ENCODE assay signal across 16 cellular contexts in genomic region chr2:200338692-200339091, GRCh38. TPM values are rescaled to one million over a fixed set of nuclear protein-coding genes. Genes with fewer than 3 reads are reported as not detected.
A peak's percentile ranks its signal among the peaks of the same experiment; 100 is the strongest.
DNase-seq lines count a peak whose midpoint lies in the region; ATAC-seq, FAIRE-seq and TF ChIP-seq lines count a peak whose summit lies in the region.
"Had no signal": no experiment of that assay in that cellular context is flagged by ENCODE, and none has a peak within 500 bp of the region (broad histone marks: within the 10 kb centered on the region; RNA-seq: fewer than 3 reads in every experiment).

No MANE protein-coding gene starts in this region.

- TF ChIP-seq CTCF in K562 (IDR thresholded peaks at IDR 0.05 in 2 of 3, conservative IDR thresholded peaks at IDR 0.05 in 1 of 3; ENCODE audit: insufficient read depth in 2 of 3, low read depth in 1 of 3, low read length in 3 of 3) (no peak), liver (IDR thresholded peaks at IDR 0.05; ENCODE audit: low read depth, low read length, missing input control) (no peak), spleen (IDR thresholded peaks at IDR 0.05 in 8 of 11, conservative IDR thresholded peaks at IDR 0.05 in 3 of 11) (no peak)

- H3K4me3 Mint-ChIP-seq in immature natural killer cell: no peak overlapping the region
- H3K4me3 Mint-ChIP-seq: activated CD4-positive, alpha-beta T cell treated with anti-CD3 and anti-CD28 coated beads, Interleukin-2, amount 10 ng/mL, durations not matched to agents 7 days and 5 days; activated T-helper 1 cell treated with anti-CD3 and anti-CD28 coated beads, Interleukin-12 subunit alpha, Interleukin-12 subunit beta, Interleukin-2, Interleukin-4 antibody, amounts not matched to agents 30 ng/mL and 10 ng/mL and 1 ng/mL, durations not matched to agents 14 hours and 24 hours and 36 hours; CD4-positive, CD25-positive, alpha-beta regulatory T cell had no signal

- POLR2A ChIA-PET in K562 (lab: Yijun Ruan, JAX): no interaction called here

- TF ChIP-seq RAD21 in K562 (CRISPR knock-in tag; conservative IDR thresholded peaks at IDR 0.05 in 1 of 2, IDR thresholded peaks at IDR 0.05 in 1 of 2): no peak
- no peak for TF ChIP-seq RAD21 in liver (IDR thresholded peaks at IDR 0.05)

- intact Hi-C loops in K562 (cut with micrococcal nuclease): no loop called here
- intact Hi-C loops in spleen (cut with DNase I; ENCODE audit: low total_unique reads): no loop called here

- peaks cover 0 to 3% (median 0%) of the 10 kb centered on the region in 6 donors for H3K9me3 Mint-ChIP-seq in immature natural killer cell
- H3K9me3 Mint-ChIP-seq: activated CD4-positive, alpha-beta T cell treated with anti-CD3 and anti-CD28 coated beads, Interleukin-2, amount 10 ng/mL, durations not matched to agents 7 days and 5 days; activated T-helper 1 cell treated with anti-CD3 and anti-CD28 coated beads, Interleukin-12 subunit alpha, Interleukin-12 subunit beta, Interleukin-2, Interleukin-4 antibody, amounts not matched to agents 30 ng/mL and 10 ng/mL and 1 ng/mL, durations not matched to agents 14 hours and 24 hours and 36 hours had no signal

- in situ Hi-C loops in K562 (cut with MboI): no loop called here

- H3K27me3 ChIP-seq in K562 (ENCODE audit: control insufficient read depth in 2 of 2, insufficient read depth in 2 of 2, low read length in 2 of 2) (no peaks in the 10 kb centered on the region), liver (ENCODE audit: control insufficient read depth in 4 of 4, insufficient read depth in 4 of 4, low read length in 3 of 4) (no peaks in the 10 kb centered on the region), spleen (replicated peaks in 1 of 7) (no peaks in the 10 kb centered on the region)

- DNase-seq in LHCN-M2 (ENCODE audit: low read depth) (peak; percentile 77), K562 (ENCODE audit: extremely low read depth in 1 of 4, low spot score in 3 of 4) (no peak), spleen (no peak), immature natural killer cell (no peak)
- no peak for DNase-seq in activated CD4-positive, alpha-beta T cell treated with anti-CD3 and anti-CD28 coated beads for 4 hours
- DNase-seq in activated naive CD4-positive, alpha-beta T cell (lab: John Stamatoyannopoulos, UW): no peak
- DNase-seq: activated CD4-positive, alpha-beta T cell treated with anti-CD3 and anti-CD28 coated beads, Interleukin-2, amount 10 ng/mL, durations not matched to agents 7 days and 5 days; anterior cingulate cortex; CD4-positive, CD25-positive, alpha-beta regulatory T cell; dermis blood vessel endothelial cell; NCI-H1105 treated with DMSO at 0.1 percent for 48 hours; NCI-H2227 treated with DMSO at 0.1 percent for 48 hours; stimulated activated CD4-positive, alpha-beta T cell treated with anti-CD3 and anti-CD28 coated beads, Interleukin-2, amount 100 ng/mL, for 48 hours had no signal

- no peaks in the 10 kb centered on the region for H3K36me3 Mint-ChIP-seq in immature natural killer cell
- H3K36me3 Mint-ChIP-seq: CD4-positive, CD25-positive, alpha-beta regulatory T cell had no signal

- H3K4me3 ChIP-seq in K562 (no peak overlapping the region), liver (ENCODE audit: low read depth in 1 of 3, low read length in 3 of 3) (no peak overlapping the region), spleen (no peak overlapping the region)

- CTCF ChIA-PET in K562 (lab: Yijun Ruan, JAX; ENCODE audit: low intra/inter-chr PET ratio): no interaction called here

- H3K9ac ChIP-seq in K562 (ENCODE audit: insufficient read depth in 1 of 2, low read depth in 2 of 2, low read length in 2 of 2) (no peak overlapping the region), liver (ENCODE audit: low read depth in 1 of 2, low read length in 2 of 2) (no peak overlapping the region)

- whole genome bisulfite sequencing in K562 (ENCODE audit: insufficient coverage, low coverage, missing lambda C conversion rate): 63% methylated on average over 4 of the region's 4 CpGs
- WGBS in liver: 60% methylated on average over 4 of the region's 4 CpGs
- 18 to 41% (median 30%) methylated on average over 4 of the region's 4 CpGs for WGBS in spleen, 5 donors

- no peaks in the 10 kb centered on the region for H3K79me2 ChIP-seq in K562 (ENCODE audit: control insufficient read depth, insufficient read depth, low read length)

- H3K9me1 ChIP-seq in K562 (ENCODE audit: control insufficient read depth, insufficient read depth, low read length): no peaks in the 10 kb centered on the region

- peaks cover 0 to 3% (median 2%) of the 10 kb centered on the region in 3 donors for H3K27me3 Mint-ChIP-seq in immature natural killer cell (ENCODE audit: low read depth in 3 of 3)
- H3K27me3 Mint-ChIP-seq: activated CD4-positive, alpha-beta T cell treated with anti-CD3 and anti-CD28 coated beads, Interleukin-2, amount 10 ng/mL, durations not matched to agents 7 days and 5 days; CD4-positive, CD25-positive, alpha-beta regulatory T cell had no signal

- no peaks in the 10 kb centered on the region for H4K20me1 ChIP-seq in K562 (replicated peaks; ENCODE audit: control insufficient read depth, insufficient read depth, low read length)

- peaks cover 0 to 8% of the 10 kb centered on the region in 2 donors for H3K4me1 Mint-ChIP-seq in immature natural killer cell

- no TSS peak for BruUV-seq in K562 (replicated peaks; lab: Mats Ljungman, UMichigan)

- FAIRE-seq in K562 (lab: Jason Lieb, UNC): no peak

- no peak overlapping the region for H3K27ac ChIP-seq in K562 (ENCODE audit: extremely low read depth, low read depth, low read length)
- H3K27ac ChIP-seq in liver (ENCODE audit: low read depth in 1 of 2, low read length in 2 of 2): no peak overlapping the region
- H3K27ac ChIP-seq in spleen: peak overlapping the region in 6 of 8 donors; percentile 29 to 56 (median 48)

- no peak overlapping the region for H3K4me2 ChIP-seq in K562 (ENCODE audit: insufficient read depth, low read length)

- no peak overlapping the region for H3K27ac Mint-ChIP-seq in immature natural killer cell
- H3K27ac Mint-ChIP-seq: activated CD4-positive, alpha-beta T cell treated with anti-CD3 and anti-CD28 coated beads, Interleukin-2, amount 10 ng/mL, durations not matched to agents 7 days and 5 days; activated T-helper 1 cell treated with anti-CD3 and anti-CD28 coated beads, Interleukin-12 subunit alpha, Interleukin-12 subunit beta, Interleukin-2, Interleukin-4 antibody, amounts not matched to agents 30 ng/mL and 10 ng/mL and 1 ng/mL, durations not matched to agents 14 hours and 24 hours and 36 hours; CD4-positive, CD25-positive, alpha-beta regulatory T cell had no signal

- H3K36me3 ChIP-seq in K562 (ENCODE audit: control insufficient read depth, insufficient read depth, low read length): no peaks in the 10 kb centered on the region; the same call in 2 of the 3 replicates
- peaks cover 0 to 2% (median 0%) of the 10 kb centered on the region in 4 donors for H3K36me3 ChIP-seq in liver (ENCODE audit: control insufficient read depth in 4 of 4, insufficient read depth in 3 of 4, low read depth in 1 of 4, low read length in 3 of 4)
- no peaks in the 10 kb centered on the region for H3K36me3 ChIP-seq in spleen

- TF ChIP-seq POLR2A in K562 (conservative IDR thresholded peaks at IDR 0.05) (no peak), spleen (IDR thresholded peaks at IDR 0.05) (no peak)

- H3K4me1 ChIP-seq in K562 (replicated peaks in 1 of 2; ENCODE audit: control insufficient read depth in 2 of 2, insufficient read depth in 2 of 2, low read length in 2 of 2) (no peaks in the 10 kb centered on the region), liver (ENCODE audit: control insufficient read depth in 4 of 4, insufficient read depth in 4 of 4, low read length in 3 of 4) (peaks cover 3 to 30% (median 11%) of the 10 kb centered on the region in 4 donors), spleen (peaks cover 0 to 55% (median 26%) of the 10 kb centered on the region in 6 donors)

- TF ChIP-seq EP300 in K562 (IDR thresholded peaks at IDR 0.05; ENCODE audit: low read length): no peak

- no peak for ATAC-seq in K562
- no peak for ATAC-seq in HG03439 (IDR thresholded peaks at IDR 0.05; ENCODE audit: unreplicated experiment)

- no peak overlapping the region for H2AFZ ChIP-seq in K562 (ENCODE audit: low read depth, low read length)

- no peaks in the 10 kb centered on the region for H3K9me3 ChIP-seq in K562 (replicated peaks; ENCODE audit: control insufficient read depth, insufficient read depth, low read depth, low read length)
- H3K9me3 ChIP-seq in liver (ENCODE audit: control insufficient read depth in 4 of 4, low read length in 3 of 4): no peaks in the 10 kb centered on the region
- H3K9me3 ChIP-seq in spleen: no peaks in the 10 kb centered on the region

TF ChIP-seq in K562, 482 proteins besides CTCF, POLR2A, EP300 and RAD21 (continues in another document):
- no peak for TF ChIP-seq ETV6 (IDR thresholded peaks at IDR 0.05; ENCODE audit: borderline replicate concordance in 1 of 2, low read depth in 2 of 2, low read length in 1 of 2)
- no peak for TF ChIP-seq ETV6 (CRISPR knock-in tag; IDR thresholded peaks at IDR 0.05; ENCODE audit: borderline replicate concordance)

RNA-seq across cellular contexts. Expression of gene SPATS2L, which starts 32.2 kb away (rescaled TPM):
- total RNA-seq in LHCN-M2 (2014; rRNA removed) (236 and 275 TPM in 2 replicates), K562 (2014; rRNA removed) (23.3 and 26.1 TPM in 2 replicates), K562 (2014; rRNA removed; fragmentation: Illumina TruSeq; extraction: Trizol) (24.9 and 29.4 TPM in 2 replicates), K562 (2015; rRNA removed; fragmentation: Illumina TruSeq; extraction: Trizol) (23.4 and 24.5 TPM in 2 replicates), K562 (2021) (25.8 and 29.1 TPM in 2 replicates), liver (10 to 100 TPM; 31.4 to 46.9 TPM), spleen (10 to 100 TPM; 42.6 to 84.7 (median 64.0) TPM)
- polyA plus RNA-seq in LHCN-M2 (2012): 163 TPM
- total RNA-seq in K562 (2011; cell fraction: chromatin; rRNA removed; ENCODE audit: low replicate concordance): 17.5 and 23.3 TPM in 2 replicates
- total RNA-seq in K562 (2011; cell fraction: nucleolus; rRNA removed): 8.3 and 8.9 TPM in 2 replicates
- total RNA-seq in K562 (2011; cell fraction: nucleoplasm; rRNA removed): 10.0 and 18.6 TPM in 2 replicates
- polyA plus RNA-seq in K562 (2011; rRNA removed) (34.6 and 41.4 TPM in 2 replicates), K562 (2014; fragmentation: Illumina TruSeq; extraction: Trizol) (34.2 and 41.5 TPM in 2 replicates), K562 (2014; fragmentation: Nextera tagmentation; extraction: Ambion mirVana) (10 to 100 TPM; 11.3 to 11.6 TPM), K562 (2014; rRNA removed) (28.0 and 33.4 TPM in 2 replicates), liver (10 to 100 TPM; 37.8 to 49.9 TPM), spleen (10 to 100 TPM in 2 of 3 donors, 1 to 10 TPM in 1; 9.5 to 30.4 (median 19.5) TPM), immature natural killer cell (1 to 10 TPM in 2 of 3 donors, not detected in 1; 3.4 to 3.9 TPM)
- 22.2 and 31.6 TPM in 2 replicates for polyA plus RNA-seq in K562 (2011; cell fraction: cytosol; rRNA removed)
- 24.7 and 24.8 TPM in 2 replicates for polyA plus RNA-seq in K562 (2011; cell fraction: nucleus; rRNA removed)
- polyA plus RNA-seq in K562 (2012): 22.3 and 27.8 TPM in 2 replicates
- polyA minus RNA-seq in K562 (2011; rRNA and poly(A)+ RNA removed): 48.3 and 50.5 TPM in 2 replicates
- 23.6 and 28.4 TPM in 2 replicates for polyA minus RNA-seq in K562 (2011; cell fraction: cytosol; rRNA and poly(A)+ RNA removed)
- polyA minus RNA-seq in K562 (2011; cell fraction: nucleus; rRNA and poly(A)+ RNA removed): 18.2 and 31.0 TPM in 2 replicates

Comparison
In these comparisons a context has a peak if more than half of its experiments do, and no peak if none do; other contexts are left out.
1. H3K27ac ChIP-seq: peak in spleen (6 of 8); none in K562 (single experiment) and liver (0 of 2).